ENCODE assay signal across 12 cellular contexts in the genomic region with DNA sequence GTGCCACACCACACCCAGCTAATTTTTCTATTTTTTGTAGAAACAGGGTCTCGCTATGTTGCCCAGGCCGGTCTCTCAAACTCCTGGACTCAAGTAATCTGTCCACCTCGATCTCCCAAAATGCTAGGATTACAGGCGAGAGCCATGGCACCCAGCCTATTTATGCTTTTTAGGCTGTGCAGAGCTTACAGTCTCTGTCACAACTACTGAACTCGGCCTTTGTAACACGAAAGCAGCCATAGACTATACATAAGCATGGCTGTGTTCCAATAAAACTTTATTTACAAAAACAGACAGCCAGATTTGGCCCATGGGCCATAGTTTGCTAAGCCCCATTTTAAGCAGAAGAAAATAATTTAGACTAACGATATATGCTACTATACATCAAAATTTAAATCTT. TPM values are rescaled to one million over a fixed set of nuclear protein-coding genes. Genes with fewer than 3 reads are reported as not detected.
DNase-seq lines count a peak whose midpoint lies in the region; TF ChIP-seq lines count a peak whose summit lies in the region.
"Had no signal": no experiment of that assay in that cellular context is flagged by ENCODE, and none has a peak within 500 bp of the region (broad histone marks: within the 10 kb centered on the region; RNA-seq: fewer than 3 reads in every experiment).

No MANE protein-coding gene starts in this region.

- H3K4me1 ChIP-seq in hepatocyte (ENCODE audit: insufficient read depth) = peaks cover 6% of the 10 kb centered on the region
- H3K4me1 ChIP-seq in sigmoid colon = peaks cover 0 to 21% (median 17%) of the 10 kb centered on the region in 4 donors
- no peaks in the 10 kb centered on the region for H3K4me1 ChIP-seq in HAP-1
- H3K4me1 ChIP-seq: pancreas had no signal

- POLR2A ChIA-PET in AG04450 (lab: Yijun Ruan, JAX) = interaction anchor here (0.6 to 0.7 kb wide), 2 partner anchors 11 to 15 kb away, joined by 4 to 7 read pairs; no protein-coding TSS in a partner anchor

- no peaks in the 10 kb centered on the region for H3K9me3 ChIP-seq in AG04450 (ENCODE audit: control insufficient read depth, insufficient read depth, low read length)
- no peaks in the 10 kb centered on the region for H3K9me3 ChIP-seq in hepatocyte (ENCODE audit: low read depth)
- no peaks in the 10 kb centered on the region for H3K9me3 ChIP-seq in sigmoid colon
- H3K9me3 ChIP-seq in HAP-1 = no peaks in the 10 kb centered on the region
- H3K9me3 ChIP-seq: pancreas had no signal

- H2AFZ ChIP-seq in hepatocyte = no peak overlapping the region

- DNase-seq in AG04450 (ENCODE audit: low read depth, low spot score) (no peak), brain microvascular endothelial cell (no peak), hepatocyte (ENCODE audit: low spot score) (no peak), sigmoid colon (no peak), NCI-H1105 (lab: John Stamatoyannopoulos, UW) (no peak), kidney tubule cell (ENCODE audit: low spot score) (no peak), HAP-1 (ENCODE audit: low spot score in 2 of 2) (no peak)
- no peak for DNase-seq in activated T-cell treated with anti-CD3 and anti-CD28 coated beads, Interleukin-2, amount 50 U/mL, for 1 hour
- DNase-seq: midbrain, NCI-H187, NCI-H510A, pancreas had no signal

- no peaks in the 10 kb centered on the region for H4K20me1 ChIP-seq in hepatocyte (ENCODE audit: insufficient read depth, poor library complexity, severe bottlenecking)

- in situ Hi-C loops in brain microvascular endothelial cell (cut with HindIII; ENCODE audit: low pct_ligation_motif_present, low sequenced_read_pairs) (no loop called here), HAP-1 (cut with MboI; ENCODE audit: low sequenced_read_pairs) (no loop called here)

- no peak for TF ChIP-seq EP300 in sigmoid colon (IDR thresholded peaks at IDR 0.05)

- H3K27me3 ChIP-seq in AG04450 (ENCODE audit: control insufficient read depth, insufficient read depth, low read length) = no peaks in the 10 kb centered on the region
- H3K27me3 ChIP-seq in brain microvascular endothelial cell (replicated peaks) = no peaks in the 10 kb centered on the region
- H3K27me3 ChIP-seq in hepatocyte = no peaks in the 10 kb centered on the region
- no peaks in the 10 kb centered on the region for H3K27me3 ChIP-seq in sigmoid colon
- no peaks in the 10 kb centered on the region for H3K27me3 ChIP-seq in HAP-1 (ENCODE audit: low read depth)
- H3K27me3 ChIP-seq: pancreas had no signal

- no peaks in the 10 kb centered on the region for H3K79me2 ChIP-seq in hepatocyte

- H3K36me3 ChIP-seq in brain microvascular endothelial cell (replicated peaks) (peaks cover 36% of the 10 kb centered on the region), hepatocyte (replicated peaks; ENCODE audit: insufficient read depth, low read depth) (no peaks in the 10 kb centered on the region), sigmoid colon (peaks cover 52 to 99% (median 58%) of the 10 kb centered on the region in 4 donors), HAP-1 (replicated peaks) (peaks cover 6% of the 10 kb centered on the region)
- H3K36me3 ChIP-seq: pancreas had no signal

- WGBS in hepatocyte (ENCODE audit: low lambda C conversion rate, missing lambda C conversion rate) = 92% methylated on average over 7 of the region's 7 CpGs
- WGBS in sigmoid colon, 2 donors = 82 to 83% methylated on average over 7 of the region's 7 CpGs

- H3K9me2 ChIP-seq in hepatocyte (replicated peaks; ENCODE audit: insufficient read depth) = no peaks in the 10 kb centered on the region

- no peak overlapping the region for H3K4me2 ChIP-seq in hepatocyte

- CTCF ChIA-PET in AG04450 (lab: Charles Lee) = interaction anchor here (0.6 to 1.6 kb wide), 2 partner anchors 9 to 39 kb away, joined by 3 to 7 read pairs; no protein-coding TSS in a partner anchor

- TF ChIP-seq CTCF in AG04450 (IDR thresholded peaks at IDR 0.05; ENCODE audit: low read depth, low read length) (no peak), brain microvascular endothelial cell (IDR thresholded peaks at IDR 0.05; ENCODE audit: low read depth, low read length, missing control alignments) (no peak), hepatocyte (IDR thresholded peaks at IDR 0.05; ENCODE audit: poor library complexity) (no peak), sigmoid colon (IDR thresholded peaks at IDR 0.05) (no peak)

- intact Hi-C loops in sigmoid colon (cut with DNase I) = no loop called here

- TF ChIP-seq POLR2A in sigmoid colon (IDR thresholded peaks at IDR 0.05) = no peak

- H3K4me3 ChIP-seq in AG04450 (ENCODE audit: low read depth, low read length) (no peak overlapping the region), brain microvascular endothelial cell (ENCODE audit: low read depth, low read length) (no peak overlapping the region), hepatocyte (no peak overlapping the region), sigmoid colon (no peak overlapping the region), HAP-1 (no peak overlapping the region)
- H3K4me3 ChIP-seq: pancreas had no signal

- H3K27ac ChIP-seq in AG04450 (ENCODE audit: low read depth, low read length) = peak overlapping the region; percentile 81
- peak overlapping the region; percentile 93 for H3K27ac ChIP-seq in brain microvascular endothelial cell
- H3K27ac ChIP-seq in hepatocyte = peak overlapping the region; percentile 14
- H3K27ac ChIP-seq in sigmoid colon = peak overlapping the region; percentile 63 to 70 (median 68)
- H3K27ac ChIP-seq: pancreas had no signal

RNA-seq across cellular contexts. Expression of gene NID1, which starts 54.4 kb away (rescaled TPM):
- 129 and 137 TPM in 2 replicates for polyA plus RNA-seq in AG04450 (2011; rRNA removed)
- polyA minus RNA-seq in AG04450 (2011; rRNA and poly(A)+ RNA removed) = 85.9 and 99.1 TPM in 2 replicates
- total RNA-seq in hepatocyte = 57.3 and 72.8 TPM in 2 replicates
- polyA plus RNA-seq in hepatocyte = 53.8 and 58.8 TPM in 2 replicates
- 100 to 1,000 TPM; 136 to 242 (median 145) TPM for total RNA-seq in sigmoid colon
- polyA plus RNA-seq in sigmoid colon = 10 to 100 TPM in 1 of 3 donors, 1 to 10 TPM in 2; 3.9 to 29.9 (median 6.6) TPM

Comparison
In these comparisons a context has a peak if more than half of its experiments do, and no peak if none do; other contexts are left out.
1. H3K27ac ChIP-seq: peak in every context shown above with its lines; median percentile 93 in brain microvascular endothelial cell; 81 in AG04450; 68 in sigmoid colon; 14 in hepatocyte.